19 cellular contexts compared by ENCODE assay signal in genomic region chr3:25849641-25850040, GRCh38. TPM values are rescaled to one million over a fixed set of nuclear protein-coding genes. Genes with fewer than 3 reads are reported as not detected.
DNase-seq lines count a peak whose midpoint lies in the region; ATAC-seq and TF ChIP-seq lines count a peak whose summit lies in the region.
"Had no signal": no experiment of that assay in that cellular context is flagged by ENCODE, and none has a peak within 500 bp of the region (broad histone marks: within the 10 kb centered on the region; RNA-seq: fewer than 3 reads in every experiment).

No MANE protein-coding gene starts in this region.

- H3K4me2 ChIP-seq in GM23248 (ENCODE audit: unreplicated experiment) = no peak overlapping the region
- H3K4me2 ChIP-seq in fibroblast of lung (ENCODE audit: extremely low read depth, insufficient read depth, low read length) = no peak overlapping the region

- H3K4me1 ChIP-seq in GM23248 (ENCODE audit: insufficient read depth) = peaks cover 7% of the 10 kb centered on the region
- peaks cover 3% of the 10 kb centered on the region for H3K4me1 ChIP-seq in fibroblast of lung (ENCODE audit: control insufficient read depth, extremely low read depth, insufficient read depth, low read length)
- H3K4me1 ChIP-seq: left lung had no signal

- H2AFZ ChIP-seq in GM23248 (peak overlapping the region; percentile 28; the same call in 1 of the 2 replicates), fibroblast of lung (ENCODE audit: low read length) (no peak overlapping the region)

- no peaks in the 10 kb centered on the region for H4K20me1 ChIP-seq in GM23248 (ENCODE audit: insufficient read depth)
- no peaks in the 10 kb centered on the region for H4K20me1 ChIP-seq in fibroblast of lung (ENCODE audit: control insufficient read depth, extremely low read depth, insufficient read depth, low read length)

- no peak for ATAC-seq in HG03432 (IDR thresholded peaks at IDR 0.05; ENCODE audit: unreplicated experiment)
- ATAC-seq: GM12878, left lung, mucosa of descending colon had no signal

- no peak overlapping the region for H3K9ac ChIP-seq in GM23248
- no peak overlapping the region for H3K9ac ChIP-seq in fibroblast of lung (ENCODE audit: insufficient read depth, low read length)

- H3F3A ChIP-seq in GM23248 (ENCODE audit: insufficient read depth) = peaks cover 11% of the 10 kb centered on the region; the same call in 1 of the 2 replicates

- H3K9me3 ChIP-seq in GM23248 (ENCODE audit: low read depth) (no peaks in the 10 kb centered on the region), fibroblast of lung (ENCODE audit: control insufficient read depth, insufficient read depth, low read depth, low read length) (no peaks in the 10 kb centered on the region)
- H3K9me3 ChIP-seq: esophagus muscularis mucosa, mucosa of descending colon, sigmoid colon had no signal

- no peaks in the 10 kb centered on the region for H3K27me3 ChIP-seq in GM23248 (replicated peaks; ENCODE audit: insufficient read depth)
- no peaks in the 10 kb centered on the region for H3K27me3 ChIP-seq in fibroblast of lung (ENCODE audit: control insufficient read depth, insufficient read depth, low read length)
- H3K27me3 ChIP-seq: esophagus muscularis mucosa, left lung, sigmoid colon had no signal

- TF ChIP-seq CTCF in VCaP (conservative IDR thresholded peaks at IDR 0.05) (no peak), fibroblast of lung (conservative IDR thresholded peaks at IDR 0.05 in 1 of 2, IDR thresholded peaks at IDR 0.05 in 1 of 2; ENCODE audit: low read depth in 1 of 2, low read length in 2 of 2) (no peak)

- in situ Hi-C loops in GM23248 (cut with MboI) = no loop called here

- DNase-seq in GM23248 = peak; percentile 61
- DNase-seq in fibroblast of lung (ENCODE audit: low read depth in 2 of 2) = peak; percentile 35 to 64
- DNase-seq in renal cortical epithelial cell (ENCODE audit: low read depth) = peak; percentile 66
- DNase-seq in RPMI8226 = no peak
- no peak for DNase-seq in NCI-H2196 treated with DMSO at 0.1 percent for 48 hours (lab: John Stamatoyannopoulos, UW; ENCODE audit: unreplicated experiment)
- DNase-seq: activated CD4-positive, CD25-positive, alpha-beta regulatory T cell treated with anti-CD3 and anti-CD28 coated beads, Interleukin-2, amount 50 U/mL, for 72 hours; activated CD8-positive, alpha-beta memory T cell treated with anti-CD3 and anti-CD28 coated beads, Interleukin-2, amount 50 U/mL, for 4 hours; activated naive CD4-positive, alpha-beta T cell; left lung; mucosa of descending colon; NCI-H187; NCI-H524; occipital lobe; SHP77; sigmoid colon had no signal

- H3K27ac ChIP-seq in GM23248 (no peak overlapping the region), VCaP (peak overlapping the region; percentile 77), fibroblast of lung (ENCODE audit: insufficient read depth, low read length) (no peak overlapping the region)
- H3K27ac ChIP-seq: esophagus muscularis mucosa, left lung, sigmoid colon had no signal

- no peaks in the 10 kb centered on the region for H3K36me3 ChIP-seq in GM23248 (ENCODE audit: low read depth)
- no peaks in the 10 kb centered on the region for H3K36me3 ChIP-seq in fibroblast of lung (ENCODE audit: control insufficient read depth, insufficient read depth, low read length)
- H3K36me3 ChIP-seq: esophagus muscularis mucosa, left lung, sigmoid colon had no signal

- H3K4me3 ChIP-seq in GM23248 (no peak overlapping the region), fibroblast of lung (replicated peaks in 1 of 4; ENCODE audit: control extremely low read depth in 1 of 4, insufficient read depth in 1 of 4, low read depth in 3 of 4, low read length in 4 of 4) (no peak overlapping the region)
- H3K4me3 ChIP-seq: esophagus muscularis mucosa, GM12878, left lung, mucosa of descending colon, sigmoid colon had no signal

- H3K79me2 ChIP-seq in GM23248 (ENCODE audit: insufficient read depth) (no peaks in the 10 kb centered on the region), fibroblast of lung (ENCODE audit: control insufficient read depth, insufficient read depth, low read length) (no peaks in the 10 kb centered on the region)

- H3K9me2 ChIP-seq in GM23248 (ENCODE audit: insufficient read depth) = no peaks in the 10 kb centered on the region

- whole genome bisulfite sequencing in GM23248 (ENCODE audit: low coverage in 1 of 2, low lambda C conversion rate in 2 of 2, missing lambda C conversion rate in 2 of 2), 2 experiments = 59 to 79% methylated on average over 1 of the region's 1 CpG

RNA-seq across cellular contexts. Expression of gene OXSM, which starts 59.8 kb away (rescaled TPM):
- total RNA-seq in GM23248 (2014; rRNA removed; shearing (Covaris generic)) = 13.1 and 17.5 TPM in 2 replicates
- polyA plus RNA-seq in GM23248 (2016; fragmentation: Nextera tagmentation; extraction: Ambion mirVana) = 20.0 and 20.3 TPM in 2 replicates
- 9.5 and 9.9 TPM in 2 replicates for total RNA-seq in fibroblast of lung
- polyA plus RNA-seq in fibroblast of lung = 9.6 and 14.9 TPM in 2 replicates
- polyA plus RNA-seq in fibroblast of lung (2012) = 7.4 and 8.6 TPM in 2 replicates
- polyA minus RNA-seq in fibroblast of lung (ENCODE audit: low replicate concordance) = not detected in 2 replicates
- total RNA-seq in renal cortical epithelial cell = 14.4 and 17.6 TPM in 2 replicates

Comparison
In these comparisons a context has a peak if more than half of its experiments do, and no peak if none do; other contexts are left out.
1. DNase-seq: peak in GM23248 (single experiment), fibroblast of lung (2 of 2) and renal cortical epithelial cell (single experiment); none in RPMI8226 (single experiment) and NCI-H2196 treated with DMSO at 0.1 percent for 48 hours (single experiment).